In genomic region chr3:16482770-16483531, GRCh38 we compare ENCODE assay signal across 8 cellular contexts. TPM values are rescaled to one million over a fixed set of nuclear protein-coding genes. Genes with fewer than 3 reads are reported as not detected.
A peak's percentile ranks its signal among the peaks of the same experiment; 100 is the strongest.
DNase-seq lines count a peak whose midpoint lies in the region; ATAC-seq and TF ChIP-seq lines count a peak whose summit lies in the region.

No MANE protein-coding gene starts in this region.

- peak; percentile 51 for DNase-seq in Right ventricle myocardium superior
- no peak for DNase-seq in Right ventricle myocardium inferior (ENCODE audit: missing footprints)
- peak; percentile 97 for DNase-seq in NCI-H2029 (lab: John Stamatoyannopoulos, UW)
- peak; percentile 20 for DNase-seq in activated naive CD4-positive, alpha-beta T cell treated with anti-CD3 and anti-CD28 coated beads, Interleukin-2, amount 50 U/mL, for 16 hours
- peak; percentile 11 for DNase-seq in nephron progenitor cell
- DNase-seq in inferior parietal cortex (ENCODE audit: extremely low spot score): no peak
- DNase-seq in dorsolateral prefrontal cortex: no peak

- peak; percentile 14 for ATAC-seq in Right ventricle myocardium superior (ENCODE audit: poor library complexity)
- ATAC-seq in Right ventricle myocardium inferior: no peak
- peak; percentile 57 for ATAC-seq in HG02840 (IDR thresholded peaks at IDR 0.05; ENCODE audit: low FRiP score, unreplicated experiment)

- H3K4me3 Mint-ChIP-seq in nephron progenitor cell: no peak overlapping the region

- peaks cover 9% of the 10 kb centered on the region for H3K9me3 Mint-ChIP-seq in nephron progenitor cell

- intact Hi-C loops in Right ventricle myocardium superior (cut with DNase I) (no loop called here), Right ventricle myocardium inferior (cut with DNase I) (no loop called here), dorsolateral prefrontal cortex (cut with DNase I) (no loop called here)

- peaks cover 49% of the 10 kb centered on the region for H3K4me1 Mint-ChIP-seq in nephron progenitor cell

- H3K4me3 ChIP-seq in dorsolateral prefrontal cortex: no peak overlapping the region

- H3K27me3 Mint-ChIP-seq in nephron progenitor cell (ENCODE audit: low read depth, poor library complexity): peaks cover 17% of the 10 kb centered on the region

- H3K27me3 ChIP-seq in dorsolateral prefrontal cortex: no peaks in the 10 kb centered on the region

- TF ChIP-seq CTCF in nephron progenitor cell (IDR thresholded peaks at IDR 0.05) (no peak), dorsolateral prefrontal cortex (IDR thresholded peaks at IDR 0.05 in 54 of 56, conservative IDR thresholded peaks at IDR 0.05 in 2 of 56; ENCODE audit: low read depth in 1 of 56, partially characterized antibody in 56 of 56) (no peak)

- H3K36me3 Mint-ChIP-seq in nephron progenitor cell (ENCODE audit: low read depth): peaks cover 15% of the 10 kb centered on the region

- peak overlapping the region in 6 of 59 donors; percentile 3 to 61 (median 44) for H3K27ac ChIP-seq in dorsolateral prefrontal cortex

- peak overlapping the region; percentile 69 for H3K27ac Mint-ChIP-seq in nephron progenitor cell

RNA-seq across cellular contexts. Expression of gene RFTN1, which starts 30.5 kb away (rescaled TPM):
- total RNA-seq in Right ventricle myocardium superior (25.8 TPM), Right ventricle myocardium inferior (26.8 TPM), dorsolateral prefrontal cortex (10 to 100 TPM; 15.8 to 64.1 (median 39.9) TPM)

Comparison
In these comparisons a context has a peak if more than half of its experiments do, and no peak if none do; other contexts are left out.
1. DNase-seq: peak in Right ventricle myocardium superior (single experiment), NCI-H2029 (single experiment), activated naive CD4-positive, alpha-beta T cell treated with anti-CD3 and anti-CD28 coated beads, Interleukin-2, amount 50 U/mL, for 16 hours (single experiment) and nephron progenitor cell (single experiment); none in Right ventricle myocardium inferior (single experiment), inferior parietal cortex (single experiment) and dorsolateral prefrontal cortex (0 of 10).